10 cellular contexts compared by ENCODE assay signal in genomic region chr10:67477868-67478267, GRCh38.
"Had no signal": no experiment of that assay in that cellular context is flagged by ENCODE, and none has a peak within 500 bp of the region (broad histone marks: within the 10 kb centered on the region; RNA-seq: fewer than 3 reads in every experiment).

No MANE protein-coding gene starts in this region.

- H3K4me3 ChIP-seq: GM23338 had no signal

- FAIRE-seq: H1, H54 had no signal

- H2AFZ ChIP-seq: GM23338 had no signal

- DNase-seq: H9, HCEC 1CT, HFFc6, IMR-90, KBM-7 had no signal

- H3K4me2 ChIP-seq: GM23338, KMS-11 had no signal

- H3K27ac ChIP-seq: HL-60, KMS-11 had no signal

- ATAC-seq: GM23338 had no signal

- H3K9ac ChIP-seq: KMS-11 had no signal
